Comparison of ENCODE assay signal across 1 cellular context in the genomic region with DNA sequence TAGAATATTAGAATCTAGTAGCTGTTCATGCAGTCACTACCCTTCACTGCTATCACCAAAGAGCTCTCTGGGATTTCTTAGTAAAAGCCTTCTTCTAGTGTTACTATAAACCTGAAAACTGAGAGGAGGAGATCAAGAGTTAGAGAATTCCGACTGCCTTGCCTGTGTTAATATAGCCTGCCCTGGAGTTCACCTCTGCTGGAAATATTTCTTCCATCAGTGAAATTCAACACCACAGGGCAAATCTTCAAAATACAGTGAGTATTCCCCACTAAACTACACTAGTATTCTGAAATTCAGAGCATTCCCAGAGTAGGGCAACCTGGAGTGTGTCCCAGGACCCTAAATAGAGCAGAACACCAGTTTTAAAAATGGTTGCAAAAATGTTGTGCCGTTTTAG.
TF ChIP-seq lines count a peak whose summit lies in the region.

No MANE protein-coding gene starts in this region.

TF ChIP-seq in HCT116, 20 proteins besides CTCF, POLR2A, EP300 and RAD21:
- TF ChIP-seq, protein P1, sequence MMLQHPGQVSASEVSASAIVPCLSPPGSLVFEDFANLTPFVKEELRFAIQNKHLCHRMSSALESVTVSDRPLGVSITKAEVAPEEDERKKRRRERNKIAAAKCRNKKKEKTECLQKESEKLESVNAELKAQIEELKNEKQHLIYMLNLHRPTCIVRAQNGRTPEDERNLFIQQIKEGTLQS (IDR thresholded peaks at IDR 0.05): no peak
- TF ChIP-seq, protein P2, sequence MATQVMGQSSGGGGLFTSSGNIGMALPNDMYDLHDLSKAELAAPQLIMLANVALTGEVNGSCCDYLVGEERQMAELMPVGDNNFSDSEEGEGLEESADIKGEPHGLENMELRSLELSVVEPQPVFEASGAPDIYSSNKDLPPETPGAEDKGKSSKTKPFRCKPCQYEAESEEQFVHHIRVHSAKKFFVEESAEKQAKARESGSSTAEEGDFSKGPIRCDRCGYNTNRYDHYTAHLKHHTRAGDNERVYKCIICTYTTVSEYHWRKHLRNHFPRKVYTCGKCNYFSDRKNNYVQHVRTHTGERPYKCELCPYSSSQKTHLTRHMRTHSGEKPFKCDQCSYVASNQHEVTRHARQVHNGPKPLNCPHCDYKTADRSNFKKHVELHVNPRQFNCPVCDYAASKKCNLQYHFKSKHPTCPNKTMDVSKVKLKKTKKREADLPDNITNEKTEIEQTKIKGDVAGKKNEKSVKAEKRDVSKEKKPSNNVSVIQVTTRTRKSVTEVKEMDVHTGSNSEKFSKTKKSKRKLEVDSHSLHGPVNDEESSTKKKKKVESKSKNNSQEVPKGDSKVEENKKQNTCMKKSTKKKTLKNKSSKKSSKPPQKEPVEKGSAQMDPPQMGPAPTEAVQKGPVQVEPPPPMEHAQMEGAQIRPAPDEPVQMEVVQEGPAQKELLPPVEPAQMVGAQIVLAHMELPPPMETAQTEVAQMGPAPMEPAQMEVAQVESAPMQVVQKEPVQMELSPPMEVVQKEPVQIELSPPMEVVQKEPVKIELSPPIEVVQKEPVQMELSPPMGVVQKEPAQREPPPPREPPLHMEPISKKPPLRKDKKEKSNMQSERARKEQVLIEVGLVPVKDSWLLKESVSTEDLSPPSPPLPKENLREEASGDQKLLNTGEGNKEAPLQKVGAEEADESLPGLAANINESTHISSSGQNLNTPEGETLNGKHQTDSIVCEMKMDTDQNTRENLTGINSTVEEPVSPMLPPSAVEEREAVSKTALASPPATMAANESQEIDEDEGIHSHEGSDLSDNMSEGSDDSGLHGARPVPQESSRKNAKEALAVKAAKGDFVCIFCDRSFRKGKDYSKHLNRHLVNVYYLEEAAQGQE (IDR thresholded peaks at IDR 0.05; ENCODE audit: low read depth): no peak
- TF ChIP-seq FOSL1 (IDR thresholded peaks at IDR 0.05; ENCODE audit: low read depth): no peak
- TF ChIP-seq CBX3 (IDR thresholded peaks at IDR 0.05; ENCODE audit: low read depth): no peak
- TF ChIP-seq, protein P3, sequence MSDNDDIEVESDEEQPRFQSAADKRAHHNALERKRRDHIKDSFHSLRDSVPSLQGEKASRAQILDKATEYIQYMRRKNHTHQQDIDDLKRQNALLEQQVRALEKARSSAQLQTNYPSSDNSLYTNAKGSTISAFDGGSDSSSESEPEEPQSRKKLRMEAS (IDR thresholded peaks at IDR 0.05): no peak
- no peak for TF ChIP-seq EZH2 (IDR thresholded peaks at IDR 0.05)
- TF ChIP-seq SP1 (IDR thresholded peaks at IDR 0.05; ENCODE audit: low read depth): no peak
- no peak for TF ChIP-seq SRF (IDR thresholded peaks at IDR 0.05; ENCODE audit: low read depth)
- no peak for TF ChIP-seq JUND (IDR thresholded peaks at IDR 0.05)
- no peak for TF ChIP-seq ZFX (IDR thresholded peaks at IDR 0.05)
- TF ChIP-seq EGR1 (IDR thresholded peaks at IDR 0.05; ENCODE audit: low read depth): no peak
- no peak for TF ChIP-seq TCF7L2 (IDR thresholded peaks at IDR 0.05; ENCODE audit: borderline replicate concordance, extremely low read depth, insufficient read depth, insufficient read length)
- no peak for TF ChIP-seq EZH2phosphoT487 (IDR thresholded peaks at IDR 0.05; ENCODE audit: borderline replicate concordance)
- TF ChIP-seq YY1 (IDR thresholded peaks at IDR 0.05; ENCODE audit: extremely low read depth, insufficient replicate concordance, low read depth, low read length): no peak
- no peak for TF ChIP-seq ZNF274 (IDR thresholded peaks at IDR 0.05; ENCODE audit: low read depth, low read length)
- no peak for TF ChIP-seq SIN3A (IDR thresholded peaks at IDR 0.05; ENCODE audit: low read depth)
- TF ChIP-seq, protein P4, sequence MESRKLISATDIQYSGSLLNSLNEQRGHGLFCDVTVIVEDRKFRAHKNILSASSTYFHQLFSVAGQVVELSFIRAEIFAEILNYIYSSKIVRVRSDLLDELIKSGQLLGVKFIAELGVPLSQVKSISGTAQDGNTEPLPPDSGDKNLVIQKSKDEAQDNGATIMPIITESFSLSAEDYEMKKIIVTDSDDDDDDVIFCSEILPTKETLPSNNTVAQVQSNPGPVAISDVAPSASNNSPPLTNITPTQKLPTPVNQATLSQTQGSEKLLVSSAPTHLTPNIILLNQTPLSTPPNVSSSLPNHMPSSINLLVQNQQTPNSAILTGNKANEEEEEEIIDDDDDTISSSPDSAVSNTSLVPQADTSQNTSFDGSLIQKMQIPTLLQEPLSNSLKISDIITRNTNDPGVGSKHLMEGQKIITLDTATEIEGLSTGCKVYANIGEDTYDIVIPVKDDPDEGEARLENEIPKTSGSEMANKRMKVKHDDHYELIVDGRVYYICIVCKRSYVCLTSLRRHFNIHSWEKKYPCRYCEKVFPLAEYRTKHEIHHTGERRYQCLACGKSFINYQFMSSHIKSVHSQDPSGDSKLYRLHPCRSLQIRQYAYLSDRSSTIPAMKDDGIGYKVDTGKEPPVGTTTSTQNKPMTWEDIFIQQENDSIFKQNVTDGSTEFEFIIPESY (IDR thresholded peaks at IDR 0.05; ENCODE audit: extremely low read depth, insufficient replicate concordance, low read length): no peak
- TF ChIP-seq POLR2AphosphoS5 (IDR thresholded peaks at IDR 0.05; ENCODE audit: low read depth, low read length): no peak
- TF ChIP-seq CEBPB (IDR thresholded peaks at IDR 0.05; ENCODE audit: low read depth): no peak
TF ChIP-seq in HCT116: peak in this region for 0.
